In genomic region chr6:33312361-33313104, GRCh38 we compare ENCODE assay signal across 8 cellular contexts. TPM values are rescaled to one million over a fixed set of nuclear protein-coding genes. Genes with fewer than 3 reads are reported as not detected.
DNase-seq lines count a peak whose midpoint lies in the region; ATAC-seq, FAIRE-seq and TF ChIP-seq lines count a peak whose summit lies in the region.

No MANE protein-coding gene starts in this region.

- H4K20me1 ChIP-seq in Loucy (ENCODE audit: insufficient read depth, low read length, poor library complexity, severe bottlenecking) = peaks cover 35% of the 10 kb centered on the region

- H3K9me3 ChIP-seq in Loucy (ENCODE audit: insufficient read depth, low read depth, low read length) = no peaks in the 10 kb centered on the region
- no peaks in the 10 kb centered on the region for H3K9me3 ChIP-seq in SJCRH30 (replicated peaks)
- H3K9me3 ChIP-seq in thymus (ENCODE audit: control insufficient read depth) = no peaks in the 10 kb centered on the region

- ATAC-seq in HG03196 (IDR thresholded peaks at IDR 0.05; ENCODE audit: unreplicated experiment) = no peak

- H3K79me2 ChIP-seq in Loucy (ENCODE audit: insufficient read depth, low read length) = peaks cover 72% of the 10 kb centered on the region

- H3F3A ChIP-seq in Loucy (ENCODE audit: low read depth) = no peaks in the 10 kb centered on the region

- H3K4me2 ChIP-seq in Loucy (ENCODE audit: low read depth, low read length, poor library complexity, severe bottlenecking) = peak overlapping the region; percentile 95

- H3K4me3 ChIP-seq in Loucy (ENCODE audit: low read length, poor library complexity, severe bottlenecking) (peak overlapping the region; percentile 94), SJCRH30 (peak overlapping the region; percentile 74), thymus (ENCODE audit: low read length) (peak overlapping the region; percentile 65)

- no peaks in the 10 kb centered on the region for H3K9me2 ChIP-seq in Loucy (replicated peaks; ENCODE audit: low read depth, low read length)

- WGBS in thymus = 20% methylated on average over 29 of the region's 29 CpGs

- TF ChIP-seq CTCF in Loucy (conservative IDR thresholded peaks at IDR 0.05; ENCODE audit: low read length) = no peak

- no peak overlapping the region for H2AFZ ChIP-seq in Loucy (ENCODE audit: low read length)

- H3K27ac ChIP-seq in SJCRH30 (no peak overlapping the region), thymus (ENCODE audit: low read depth) (peak overlapping the region; percentile 92)

- H3K27me3 ChIP-seq in Loucy (ENCODE audit: insufficient read depth, low read length, poor library complexity, severe bottlenecking) = no peaks in the 10 kb centered on the region
- H3K27me3 ChIP-seq in SJCRH30 = no peaks in the 10 kb centered on the region
- H3K27me3 ChIP-seq in thymus (ENCODE audit: control insufficient read depth, insufficient read depth) = no peaks in the 10 kb centered on the region

- H3K36me3 ChIP-seq in Loucy (ENCODE audit: insufficient read depth, low read length) (no peaks in the 10 kb centered on the region), SJCRH30 (no peaks in the 10 kb centered on the region), thymus (ENCODE audit: control insufficient read depth, insufficient read depth) (peaks cover 8% of the 10 kb centered on the region)

- peak overlapping the region; percentile 93 for H3K9ac ChIP-seq in Loucy (ENCODE audit: low read depth, low read length, poor library complexity, severe bottlenecking)

- FAIRE-seq in GM18507 (lab: Jason Lieb, UNC) = peak; percentile 88

- peaks cover 24% of the 10 kb centered on the region for H3K4me1 ChIP-seq in Loucy (ENCODE audit: insufficient read depth, low read length, poor library complexity, severe bottlenecking)
- H3K4me1 ChIP-seq in SJCRH30 = peaks cover 3% of the 10 kb centered on the region; the same call in 1 of the 2 replicates
- peaks cover 16% of the 10 kb centered on the region for H3K4me1 ChIP-seq in thymus (ENCODE audit: control insufficient read depth, insufficient read depth, low read length)

- DNase-seq in GM18507 (ENCODE audit: extremely low spot score, insufficient read length, low read depth) (peak; percentile 71), SJCRH30 (peak; percentile 31 to 49), germinal center (ENCODE audit: low spot score) (peak; percentile 90), nucleus accumbens (lab: John Stamatoyannopoulos, UW) (peak in 46 of 56 donors; percentile 5 to 88 (median 56))
- DNase-seq in activated naive CD4-positive, alpha-beta T cell treated with Interleukin-2 at 50 U/mL for 16 hours = peak; percentile 85

RNA-seq across cellular contexts. Expression of gene TAPBP, which starts 1.3 kb away (rescaled TPM):
- 15.4 and 16.2 TPM in 2 replicates for total RNA-seq in SJCRH30 (2014; rRNA removed; shearing (Covaris generic))
- 57.0 TPM for polyA plus RNA-seq in thymus

RNA-seq across cellular contexts. Expression of gene ZBTB22, which starts 5.0 kb away (rescaled TPM):
- total RNA-seq in SJCRH30 (2014; rRNA removed; shearing (Covaris generic)) = 7.1 and 9.6 TPM in 2 replicates
- 15.5 TPM for polyA plus RNA-seq in thymus

RNA-seq across cellular contexts. Expression of gene DAXX, which starts 10.2 kb away (rescaled TPM):
- total RNA-seq in SJCRH30 (2014; rRNA removed; shearing (Covaris generic)) = 52.9 and 55.2 TPM in 2 replicates
- 48.1 TPM for polyA plus RNA-seq in thymus

RNA-seq across cellular contexts. Expression of gene RGL2, which starts 13.8 kb away (rescaled TPM):
- total RNA-seq in SJCRH30 (2014; rRNA removed; shearing (Covaris generic)) = 14.3 and 20.9 TPM in 2 replicates
- polyA plus RNA-seq in thymus = 120 TPM

RNA-seq across cellular contexts. Expression of gene PFDN6, which starts 23.1 kb away (rescaled TPM):
- 102 and 104 TPM in 2 replicates for total RNA-seq in SJCRH30 (2014; rRNA removed; shearing (Covaris generic))
- polyA plus RNA-seq in thymus = 171 TPM

Comparison
In these comparisons a context has a peak if more than half of its experiments do, and no peak if none do; other contexts are left out.
1. DNase-seq: peak in every context shown above with its lines; median percentile 90 in germinal center; 85 in activated naive CD4-positive, alpha-beta T cell treated with Interleukin-2 at 50 U/mL for 16 hours; 71 in GM18507; 56 in nucleus accumbens; 40 in SJCRH30.